Comparison of ENCODE assay signal across 1 cellular context in the genomic region with DNA sequence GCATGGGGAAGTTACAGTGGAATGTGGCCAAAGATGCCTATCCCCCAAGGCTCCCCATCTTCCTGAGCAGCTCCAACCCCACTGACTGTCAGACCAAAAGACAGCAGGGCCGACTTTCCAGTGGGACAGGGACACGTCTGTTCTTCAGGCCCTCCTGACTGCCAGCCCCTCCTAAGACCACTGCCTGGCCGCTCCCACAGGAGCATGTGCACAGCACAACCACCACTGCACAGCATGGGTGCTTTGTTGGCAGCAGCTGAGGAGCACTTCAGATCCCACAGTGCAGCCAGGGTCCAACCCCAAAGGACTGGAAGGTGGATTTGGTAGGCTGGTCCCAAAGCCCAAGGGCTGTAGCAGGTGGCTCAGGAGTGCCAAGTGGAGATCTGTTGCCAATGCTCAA.
TF ChIP-seq lines count a peak whose summit lies in the region.

No MANE protein-coding gene starts in this region.

TF ChIP-seq in H1, 55 proteins besides CTCF, POLR2A, EP300 and RAD21 (continued from another document):
- TF ChIP-seq, protein P1, sequence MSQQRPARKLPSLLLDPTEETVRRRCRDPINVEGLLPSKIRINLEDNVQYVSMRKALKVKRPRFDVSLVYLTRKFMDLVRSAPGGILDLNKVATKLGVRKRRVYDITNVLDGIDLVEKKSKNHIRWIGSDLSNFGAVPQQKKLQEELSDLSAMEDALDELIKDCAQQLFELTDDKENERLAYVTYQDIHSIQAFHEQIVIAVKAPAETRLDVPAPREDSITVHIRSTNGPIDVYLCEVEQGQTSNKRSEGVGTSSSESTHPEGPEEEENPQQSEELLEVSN (IDR thresholded peaks at IDR 0.05): no peak
- TF ChIP-seq HDAC6 (IDR thresholded peaks at IDR 0.05; ENCODE audit: low read depth, low read length) (no peak), POLR2AphosphoS5 (IDR thresholded peaks at IDR 0.05; ENCODE audit: low read depth, low read length) (no peak), RBBP5 (IDR thresholded peaks at IDR 0.05; ENCODE audit: borderline replicate concordance, low read depth, low read length) (no peak), SIN3A (conservative IDR thresholded peaks at IDR 0.05 in 1 of 2, IDR thresholded peaks at IDR 0.05 in 1 of 2; ENCODE audit: low read depth in 1 of 2, low read length in 2 of 2) (no peak)
- TF ChIP-seq, protein P2, sequence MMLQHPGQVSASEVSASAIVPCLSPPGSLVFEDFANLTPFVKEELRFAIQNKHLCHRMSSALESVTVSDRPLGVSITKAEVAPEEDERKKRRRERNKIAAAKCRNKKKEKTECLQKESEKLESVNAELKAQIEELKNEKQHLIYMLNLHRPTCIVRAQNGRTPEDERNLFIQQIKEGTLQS (IDR thresholded peaks at IDR 0.05; ENCODE audit: insufficient read depth, low read depth, low read length): no peak
